Comparison of ENCODE assay signal across 13 cellular contexts in the genomic region with DNA sequence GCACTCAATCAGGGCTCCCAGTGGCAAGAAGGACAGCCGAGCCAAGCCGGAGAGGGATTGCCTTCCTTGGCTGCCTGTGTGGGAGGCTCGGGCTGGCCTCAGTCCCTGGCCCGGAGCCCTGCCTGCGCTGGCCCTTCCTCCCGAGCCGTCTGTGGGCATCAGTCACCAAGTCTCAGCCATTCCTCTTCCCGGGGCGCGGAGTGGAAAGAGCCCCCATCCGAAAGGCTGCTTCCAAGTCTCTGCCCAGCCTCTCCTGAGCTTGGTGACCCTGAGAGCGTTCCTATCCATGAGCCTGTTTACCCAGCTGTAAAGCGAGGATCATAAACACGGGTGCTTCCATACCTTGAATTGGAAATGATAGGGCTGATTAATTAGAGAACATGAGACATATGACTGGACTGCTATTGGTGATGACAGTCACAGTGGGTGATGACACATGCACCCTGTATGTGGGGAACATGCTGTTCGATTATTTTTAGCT. TPM values are rescaled to one million over a fixed set of nuclear protein-coding genes. Genes with fewer than 3 reads are reported as not detected.
A peak's percentile ranks its signal among the peaks of the same experiment; 100 is the strongest.
DNase-seq lines count a peak whose midpoint lies in the region; ATAC-seq, FAIRE-seq and TF ChIP-seq lines count a peak whose summit lies in the region.
"Had no signal": no experiment of that assay in that cellular context is flagged by ENCODE, and none has a peak within 500 bp of the region (broad histone marks: within the 10 kb centered on the region; RNA-seq: fewer than 3 reads in every experiment).

No MANE protein-coding gene starts in this region.

- no peaks in the 10 kb centered on the region for H3K79me2 ChIP-seq in HepG2 (ENCODE audit: insufficient read depth, low read length)

- no peak overlapping the region for H2AFZ ChIP-seq in HepG2 (ENCODE audit: low read length)

- H3K4me1 ChIP-seq in HepG2 (ENCODE audit: insufficient read depth, low read length) (0 out of 2 replicates have a peak, but pooled peaks cover 8% of the 10 kb centered on the region), right lobe of liver (peaks cover 0 to 12% (median 0%) of the 10 kb centered on the region in 4 donors)

- H3K9me3 ChIP-seq in HepG2 (ENCODE audit: low read length) = no peaks in the 10 kb centered on the region
- H3K9me3 ChIP-seq in right lobe of liver = no peaks in the 10 kb centered on the region
- H3K9me3 ChIP-seq: esophagus muscularis mucosa had no signal

- H3K36me3 ChIP-seq in HepG2 (replicated peaks in 1 of 2; ENCODE audit: control insufficient read depth in 1 of 2, insufficient read depth in 2 of 2, low read length in 2 of 2) = no peaks in the 10 kb centered on the region
- H3K36me3 ChIP-seq in right lobe of liver = no peaks in the 10 kb centered on the region
- H3K36me3 ChIP-seq: esophagus muscularis mucosa had no signal

- no peak for DNase-seq in HepG2 (ENCODE audit: low spot score)
- no peak for DNase-seq in right lobe of liver
- peak; percentile 85 for DNase-seq in coronary artery (ENCODE audit: low spot score)
- peak; percentile 90 for DNase-seq in myocyte (ENCODE audit: low read depth)
- no peak for DNase-seq in H4 (ENCODE audit: low spot score)
- no peak for DNase-seq in effector CD4-positive, alpha-beta T cell
- DNase-seq: activated CD4-positive, alpha-beta T cell treated with anti-CD3 and anti-CD28 coated beads, Interleukin-2, amount 50 U/mL, for 48 hours; activated naive CD8-positive, alpha-beta T cell treated with anti-CD3 and anti-CD28 coated beads, Interleukin-2, amount 10 ng/mL, durations not matched to agents 7 days and 5 days; NCI-H1436 had no signal

- TF ChIP-seq CTCF in HepG2 (CRISPR knock-in tag; IDR thresholded peaks at IDR 0.05) (no peak), right lobe of liver (IDR thresholded peaks at IDR 0.05) (no peak), coronary artery (IDR thresholded peaks at IDR 0.05) (no peak)

- BruUV-seq in HepG2 (replicated peaks; lab: Mats Ljungman, UMichigan) = no TSS peak

- TF ChIP-seq EP300 in HepG2 (IDR thresholded peaks at IDR 0.05; ENCODE audit: low read depth in 2 of 2, low read length in 2 of 2) (no peak), HepG2 (CRISPR knock-in tag; IDR thresholded peaks at IDR 0.05; ENCODE audit: borderline replicate concordance) (no peak)

- H3K27ac ChIP-seq in HepG2 (ENCODE audit: extremely low read length, insufficient read depth, low read length) (no peak overlapping the region), right lobe of liver (no peak overlapping the region), coronary artery (peak overlapping the region in 1 of 2 donors; percentile 46)
- H3K27ac ChIP-seq: esophagus muscularis mucosa, SK-N-MC had no signal

- no peak for TF ChIP-seq POLR2A in HepG2 (IDR thresholded peaks at IDR 0.05; ENCODE audit: insufficient read depth in 1 of 2, low read depth in 2 of 2, low read length in 2 of 2)
- no peak for TF ChIP-seq POLR2A in right lobe of liver (IDR thresholded peaks at IDR 0.05)

- intact Hi-C loops in HepG2 (cut with micrococcal nuclease; ENCODE audit: unreplicated experiment) (no loop called here), right lobe of liver (cut with DNase I) (no loop called here)

- H3K4me2 ChIP-seq in HepG2 (ENCODE audit: low read depth, low read length) = no peak overlapping the region

- ATAC-seq in HepG2 (no peak), right lobe of liver (no peak), GM21390 (IDR thresholded peaks at IDR 0.05; ENCODE audit: unreplicated experiment) (no peak), HG03469 (IDR thresholded peaks at IDR 0.05; ENCODE audit: unreplicated experiment) (no peak)

- POLR2A ChIA-PET in HepG2 (lab: Yijun Ruan, JAX) = no interaction called here

- no peak for TF ChIP-seq RAD21 in HepG2 (CRISPR knock-in tag; IDR thresholded peaks at IDR 0.05)

- H3K4me3 ChIP-seq in HepG2 (replicated peaks in 1 of 3; ENCODE audit: insufficient read depth in 1 of 3, low read depth in 2 of 3, low read length in 3 of 3) = no peak overlapping the region
- H3K4me3 ChIP-seq in right lobe of liver = no peak overlapping the region
- H3K4me3 ChIP-seq in coronary artery = peak overlapping the region; percentile 22
- H3K4me3 ChIP-seq: SK-N-MC had no signal

- CTCF ChIA-PET in HepG2 (lab: Yijun Ruan, JAX; ENCODE audit: low intra/inter-chr PET ratio, low total read pairs) = no interaction called here

- whole genome bisulfite sequencing in HepG2 (ENCODE audit: low lambda C conversion rate) = 57% methylated on average over 10 of the region's 15 CpGs
- WGBS in right lobe of liver (ENCODE audit: insufficient coverage, low coverage, low lambda C conversion rate, missing lambda C conversion rate) = 86% methylated on average over 6 of the region's 15 CpGs

- no peak for FAIRE-seq in HepG2 (lab: Jason Lieb, UNC)

- in situ Hi-C loops in HepG2 (cut with HindIII; ENCODE audit: extremely low pct_ligation_motif_present, low pct_unique_long_range_greater_than_20kb) = no loop called here

- H3K27me3 ChIP-seq in HepG2 (ENCODE audit: control insufficient read depth in 1 of 2, insufficient read depth in 2 of 2, low read length in 2 of 2) (peaks cover 9 to 84% of the 10 kb centered on the region in 2 experiments; a peak in 4 of 5 replicates), right lobe of liver (no peaks in the 10 kb centered on the region)
- H3K27me3 ChIP-seq: esophagus muscularis mucosa had no signal

- no peak overlapping the region for H3K9ac ChIP-seq in HepG2 (ENCODE audit: insufficient read depth, low read depth, low read length)

- peaks cover 6% of the 10 kb centered on the region; the same call in 1 of the 2 replicates for H4K20me1 ChIP-seq in HepG2 (ENCODE audit: insufficient read depth, low read length)

TF ChIP-seq in HepG2, 621 proteins besides CTCF, POLR2A, EP300 and RAD21:
- TF ChIP-seq ZNF274 (CRISPR knock-in tag; IDR thresholded peaks at IDR 0.05) (no peak), U2AF1 (optimal IDR thresholded peaks at IDR 0.05; ENCODE audit: low read depth, low read length) (no peak), CHCHD3 (CRISPR knock-in tag; IDR thresholded peaks at IDR 0.05) (no peak), CREB1 (IDR thresholded peaks at IDR 0.05) (0 out of 2 replicates have a peak, but pooled peaks have one; percentile 39), CREB1 (CRISPR knock-in tag; IDR thresholded peaks at IDR 0.05) (no peak), SETDB1 (CRISPR knock-in tag; IDR thresholded peaks at IDR 0.05; ENCODE audit: borderline replicate concordance) (no peak)
- TF ChIP-seq, protein P1, sequence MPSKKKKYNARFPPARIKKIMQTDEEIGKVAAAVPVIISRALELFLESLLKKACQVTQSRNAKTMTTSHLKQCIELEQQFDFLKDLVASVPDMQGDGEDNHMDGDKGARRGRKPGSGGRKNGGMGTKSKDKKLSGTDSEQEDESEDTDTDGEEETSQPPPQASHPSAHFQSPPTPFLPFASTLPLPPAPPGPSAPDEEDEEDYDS (CRISPR knock-in tag; IDR thresholded peaks at IDR 0.05) = no peak
- TF ChIP-seq, protein P2, sequence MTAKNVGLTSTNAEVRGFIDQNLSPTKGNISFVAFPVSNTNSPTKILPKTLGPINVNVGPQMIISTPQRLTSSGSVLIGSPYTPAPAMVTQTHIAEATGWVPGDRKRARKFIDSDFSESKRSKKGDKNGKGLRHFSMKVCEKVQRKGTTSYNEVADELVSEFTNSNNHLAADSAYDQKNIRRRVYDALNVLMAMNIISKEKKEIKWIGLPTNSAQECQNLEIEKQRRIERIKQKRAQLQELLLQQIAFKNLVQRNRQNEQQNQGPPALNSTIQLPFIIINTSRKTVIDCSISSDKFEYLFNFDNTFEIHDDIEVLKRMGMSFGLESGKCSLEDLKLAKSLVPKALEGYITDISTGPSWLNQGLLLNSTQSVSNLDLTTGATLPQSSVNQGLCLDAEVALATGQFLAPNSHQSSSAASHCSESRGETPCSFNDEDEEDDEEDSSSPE (CRISPR knock-in tag; IDR thresholded peaks at IDR 0.05) = no peak
TF ChIP-seq in HepG2: peak in this region for 1.

RNA-seq across cellular contexts. Expression of a gene that starts 59.1 kb away (rescaled TPM):
- total RNA-seq in HepG2 (2016; rRNA removed; fragmentation: Illumina TruSeq; extraction: Trizol) = 11.9 TPM in 2 replicates
- 4.3 and 4.6 TPM in 2 replicates for total RNA-seq in HepG2 (2016; cell fraction: cytosol; rRNA removed; fragmentation: Illumina TruSeq; extraction: Trizol; ENCODE audit: low read depth)
- 11.3 and 13.4 TPM in 2 replicates for total RNA-seq in HepG2 (2016; cell fraction: insoluble cytoplasmic fraction; rRNA removed; fragmentation: Illumina TruSeq; extraction: Trizol)
- total RNA-seq in HepG2 (2016; cell fraction: membrane; rRNA removed; fragmentation: Illumina TruSeq; extraction: Trizol) = 6.8 and 8.2 TPM in 2 replicates
- 17.8 and 18.8 TPM in 2 replicates for total RNA-seq in HepG2 (2016; cell fraction: nucleus; rRNA removed; fragmentation: Illumina TruSeq; extraction: Trizol)
- polyA plus RNA-seq in HepG2 (2011; rRNA removed) = 10.8 and 13.8 TPM in 2 replicates
- polyA plus RNA-seq in HepG2 (2011; cell fraction: cytosol; rRNA removed) = 7.1 and 8.6 TPM in 2 replicates
- polyA plus RNA-seq in HepG2 (2011; cell fraction: nucleus; rRNA removed) = 48.8 and 69.4 TPM in 2 replicates
- 21.9 and 27.0 TPM in 2 replicates for polyA plus RNA-seq in HepG2 (2012)
- 0.89 and 1.1 TPM in 2 replicates for polyA plus RNA-seq in HepG2 (2016; cell fraction: cytosol; fragmentation: Illumina TruSeq; extraction: Trizol; ENCODE audit: low read depth)
- 11.5 and 15.8 TPM in 2 replicates for polyA plus RNA-seq in HepG2 (2016; cell fraction: insoluble cytoplasmic fraction; fragmentation: Illumina TruSeq; extraction: Trizol; ENCODE audit: low read depth)
- 2.4 and 4.2 TPM in 2 replicates for polyA plus RNA-seq in HepG2 (2016; cell fraction: membrane; fragmentation: Illumina TruSeq; extraction: Trizol; ENCODE audit: low read depth)
- 22.7 and 23.0 TPM in 2 replicates for polyA plus RNA-seq in HepG2 (2016; cell fraction: nucleus; fragmentation: Illumina TruSeq; extraction: Trizol; ENCODE audit: insufficient read depth, low read depth)
- 51.1 and 121 TPM in 2 replicates for polyA minus RNA-seq in HepG2 (2011; rRNA and poly(A)+ RNA removed; ENCODE audit: low replicate concordance)
- 16.1 and 16.6 TPM in 2 replicates for polyA minus RNA-seq in HepG2 (2011; cell fraction: cytosol; rRNA and poly(A)+ RNA removed)
- 57.1 and 60.3 TPM in 2 replicates for polyA minus RNA-seq in HepG2 (2011; cell fraction: nucleus; rRNA and poly(A)+ RNA removed)
- total RNA-seq in right lobe of liver = 10 to 100 TPM in 5 of 6 experiments, 1 to 10 TPM in 1; 8.9 to 38.2 (median 21.2) TPM
- 16.7 and 28.9 TPM in 2 replicates for total RNA-seq in myocyte
- 13.5 TPM for polyA plus RNA-seq in myocyte (2012)
- 17.5 and 24.9 TPM in 2 replicates for total RNA-seq in H4 (2014; rRNA removed; shearing (Covaris generic))

Comparison
In these comparisons a context has a peak if more than half of its experiments do, and no peak if none do; other contexts are left out.
1. DNase-seq: peak in coronary artery (single experiment) and myocyte (single experiment); none in HepG2 (single experiment), right lobe of liver (0 of 3), H4 (single experiment) and effector CD4-positive, alpha-beta T cell (single experiment).